ENCODE assay signal across 8 cellular contexts in the genomic region with DNA sequence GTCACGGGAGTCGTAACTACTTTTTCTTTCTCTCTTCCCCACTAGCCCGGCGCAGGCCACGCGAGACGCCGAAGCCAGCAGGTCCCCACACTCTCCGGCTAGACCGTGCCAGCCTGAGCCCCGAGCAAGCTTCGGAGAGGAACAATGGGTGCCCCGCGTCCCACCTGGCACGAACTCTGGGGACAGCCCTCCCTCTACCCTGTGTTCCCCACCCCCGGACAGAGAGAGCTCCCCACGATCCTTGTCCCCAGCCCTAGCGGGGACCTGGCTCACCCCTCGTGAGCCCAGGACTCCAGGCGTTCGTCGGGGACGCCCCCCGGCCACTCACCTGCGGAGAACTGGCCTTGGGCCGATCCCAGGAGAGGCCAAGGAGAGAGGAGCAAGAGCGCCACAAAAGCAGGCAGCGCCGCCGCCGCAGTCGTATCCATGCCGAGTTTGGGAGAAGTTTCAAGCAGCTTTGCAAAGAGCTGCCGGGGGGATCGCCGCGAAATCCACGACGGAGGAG. TPM values are rescaled to one million over a fixed set of nuclear protein-coding genes. Genes with fewer than 3 reads are reported as not detected.
DNase-seq lines count a peak whose midpoint lies in the region; ATAC-seq, FAIRE-seq and TF ChIP-seq lines count a peak whose summit lies in the region.

No MANE protein-coding gene starts in this region.

- FAIRE-seq in GM12891 (lab: Jason Lieb, UNC), result no peak

- intact Hi-C loops in Right ventricle myocardium superior (cut with DNase I), result loop anchor here (10.0 kb wide), 1 partner anchor 205 kb away; no protein-coding TSS in a partner anchor
- intact Hi-C loops in posterior vena cava (cut with DNase I), result no loop called here

- no peak for TF ChIP-seq POLR2A in GM12891 (IDR thresholded peaks at IDR 0.05; ENCODE audit: low read depth, low read length)

- DNase-seq in NCI-H526 treated with DMSO at 0.1 percent for 48 hours (lab: John Stamatoyannopoulos, UW) (peak; percentile 50), Right ventricle myocardium superior (peak; percentile 59), posterior vena cava (ENCODE audit: low spot score) (peak; percentile 84), DMS153 (lab: John Stamatoyannopoulos, UW) (no peak), GM12891 (ENCODE audit: insufficient read length, low spot score) (no peak)
- peak; percentile 48 for DNase-seq in activated naive CD4-positive, alpha-beta T cell treated with anti-CD3 and anti-CD28 coated beads, Interleukin-2, amount 50 U/mL, for 16 hours

- ATAC-seq in GM18508 (IDR thresholded peaks at IDR 0.05; ENCODE audit: insufficient read depth, unreplicated experiment) (peak; percentile 6), HG02610 (IDR thresholded peaks at IDR 0.05; ENCODE audit: unreplicated experiment) (peak; percentile 21), Right ventricle myocardium superior (ENCODE audit: poor library complexity) (peak; percentile 67)

TF ChIP-seq in GM12891, 5 proteins besides CTCF, POLR2A, EP300 and RAD21:
- no peak for TF ChIP-seq TAF1 (IDR thresholded peaks at IDR 0.05; ENCODE audit: low read depth, low read length)
- TF ChIP-seq PAX5 (IDR thresholded peaks at IDR 0.05; ENCODE audit: insufficient read depth, low read length, severe bottlenecking), result no peak
- TF ChIP-seq SPI1 (IDR thresholded peaks at IDR 0.05; ENCODE audit: low read depth, low read length), result no peak
- TF ChIP-seq POLR2AphosphoS5 (IDR thresholded peaks at IDR 0.05; ENCODE audit: low read depth, low read length), result no peak
- no peak for TF ChIP-seq POU2F2 (IDR thresholded peaks at IDR 0.05; ENCODE audit: low read depth, low read length)

RNA-seq across cellular contexts. Expression of a gene that starts 0.4 kb away (rescaled TPM):
- total RNA-seq in Right ventricle myocardium superior (27.9 TPM), posterior vena cava (10 to 100 TPM; 23.7 to 30.2 TPM)
- polyA plus RNA-seq in GM12891 (2012; ENCODE audit: low read depth, missing spikeins), result 1.3 TPM

Comparison
In these comparisons a context has a peak if more than half of its experiments do, and no peak if none do; other contexts are left out.
1. ATAC-seq: peak in every context shown above with its lines; median percentile 67 in Right ventricle myocardium superior; 21 in HG02610; 6 in GM18508.
2. DNase-seq: peak in NCI-H526 treated with DMSO at 0.1 percent for 48 hours (single experiment), activated naive CD4-positive, alpha-beta T cell treated with anti-CD3 and anti-CD28 coated beads, Interleukin-2, amount 50 U/mL, for 16 hours (single experiment), Right ventricle myocardium superior (single experiment) and posterior vena cava (single experiment); none in DMS153 (single experiment) and GM12891 (single experiment).